In the genomic region with DNA sequence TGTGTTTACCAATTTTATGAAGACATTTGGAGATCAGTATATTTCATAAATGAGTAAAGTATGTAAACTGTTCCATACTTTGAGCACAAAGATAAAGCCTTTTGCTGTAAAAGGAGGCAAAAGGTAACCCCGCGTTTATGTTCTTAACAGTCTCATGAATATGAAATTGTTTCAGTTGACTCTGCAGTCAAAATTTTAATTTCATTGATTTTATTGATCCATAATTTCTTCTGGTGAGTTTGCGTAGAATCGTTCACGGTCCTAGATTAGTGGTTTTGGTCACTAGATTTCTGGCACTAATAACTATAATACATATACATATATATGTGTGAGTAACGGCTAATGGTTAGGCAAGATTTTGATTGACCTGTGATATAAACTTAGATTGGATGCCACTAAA, we compare ENCODE assay signal across 8 cellular contexts. TPM values are rescaled to one million over a fixed set of nuclear protein-coding genes. Genes with fewer than 3 reads are reported as not detected.
DNase-seq lines count a peak whose midpoint lies in the region; ATAC-seq, FAIRE-seq and TF ChIP-seq lines count a peak whose summit lies in the region.

No MANE protein-coding gene starts in this region.

- no peaks in the 10 kb centered on the region; the same call in 1 of the 2 replicates for H4K20me1 ChIP-seq in K562 (replicated peaks; ENCODE audit: control insufficient read depth, insufficient read depth, low read length)

- FAIRE-seq in K562 (lab: Jason Lieb, UNC), result no peak

- CTCF ChIA-PET in K562 (lab: Yijun Ruan, JAX; ENCODE audit: low intra/inter-chr PET ratio), result no interaction called here

- no peak for TF ChIP-seq POLR2A in K562 (conservative IDR thresholded peaks at IDR 0.05)

- H3K9me3 ChIP-seq in BE2C (no peaks in the 10 kb centered on the region; the same call in 1 of the 2 replicates), HUES6 (ENCODE audit: control insufficient read depth, insufficient read depth, low read depth, low read length) (no peaks in the 10 kb centered on the region), K562 (replicated peaks; ENCODE audit: control insufficient read depth, insufficient read depth, low read depth, low read length) (no peaks in the 10 kb centered on the region), mesodermal cell (ENCODE audit: control insufficient read depth, low read length) (no peaks in the 10 kb centered on the region), colonic mucosa (no peaks in the 10 kb centered on the region)

- in situ Hi-C loops in K562 (cut with MboI), result no loop called here

- DNase-seq in BE2C (no peak), K562 (ENCODE audit: extremely low read depth in 1 of 4, low spot score in 3 of 4) (no peak), colonic mucosa (no peak), COLO829 (ENCODE audit: low spot score) (no peak)
- DNase-seq in stimulated activated CD4-positive, alpha-beta T cell treated with anti-CD3 and anti-CD28 coated beads, Interleukin-2, amount 100 ng/mL, for 48 hours, result no peak
- DNase-seq in stimulated activated CD4-positive, alpha-beta T cell treated with anti-CD3 and anti-CD28 coated beads, Interleukin-4, amount 100 ng/mL, for 4 hours, result no peak

- TF ChIP-seq CTCF in BE2C (IDR thresholded peaks at IDR 0.05; ENCODE audit: low read depth, low read length) (no peak), K562 (IDR thresholded peaks at IDR 0.05 in 2 of 3, conservative IDR thresholded peaks at IDR 0.05 in 1 of 3; ENCODE audit: insufficient read depth in 2 of 3, low read depth in 1 of 3, low read length in 3 of 3) (no peak), colonic mucosa (IDR thresholded peaks at IDR 0.05) (no peak)

- ATAC-seq in K562, result no peak

- no peaks in the 10 kb centered on the region for H3K27me3 ChIP-seq in BE2C
- H3K27me3 ChIP-seq in HUES6 (ENCODE audit: control insufficient read depth, insufficient read depth, low read length), result 0 out of 2 replicates have a peak, but pooled peaks cover 4% of the 10 kb centered on the region
- no peaks in the 10 kb centered on the region for H3K27me3 ChIP-seq in K562 (ENCODE audit: control insufficient read depth in 2 of 2, insufficient read depth in 2 of 2, low read length in 2 of 2)
- no peaks in the 10 kb centered on the region for H3K27me3 ChIP-seq in colonic mucosa

- BruUV-seq in K562 (replicated peaks; lab: Mats Ljungman, UMichigan), result no TSS peak

- H2AFZ ChIP-seq in K562 (ENCODE audit: low read depth, low read length), result no peak overlapping the region

- intact Hi-C loops in K562 (cut with micrococcal nuclease), result no loop called here
- intact Hi-C loops in colonic mucosa (cut with DNase I), result no loop called here

- no peak for TF ChIP-seq EP300 in K562 (IDR thresholded peaks at IDR 0.05; ENCODE audit: low read length)

- TF ChIP-seq RAD21 in K562 (CRISPR knock-in tag; conservative IDR thresholded peaks at IDR 0.05 in 1 of 2, IDR thresholded peaks at IDR 0.05 in 1 of 2), result no peak

- H3K36me3 ChIP-seq in BE2C (no peaks in the 10 kb centered on the region), HUES6 (ENCODE audit: control insufficient read depth, insufficient read depth, low read length) (no peaks in the 10 kb centered on the region), K562 (ENCODE audit: control insufficient read depth, insufficient read depth, low read length) (peaks cover 8% of the 10 kb centered on the region; the same call in 1 of the 3 replicates), mesodermal cell (ENCODE audit: control insufficient read depth, insufficient read depth, low read length) (no peaks in the 10 kb centered on the region), colonic mucosa (no peaks in the 10 kb centered on the region)

- WGBS in K562 (ENCODE audit: insufficient coverage, low coverage, missing lambda C conversion rate), result 35% methylated on average over 6 of the region's 6 CpGs
- no CpG with 5 or more reads among the region's 6 CpGs for WGBS in mesodermal cell (ENCODE audit: insufficient coverage in 2 of 2), 2 experiments

- peak overlapping the region; percentile 84 for H3K4me2 ChIP-seq in K562 (ENCODE audit: insufficient read depth, low read length)

- H3K4me3 ChIP-seq in BE2C (ENCODE audit: low read depth, low read length) (peak overlapping the region; percentile 80), HUES6 (ENCODE audit: low read depth, low read length) (peak overlapping the region; percentile 91), K562 (peak overlapping the region; percentile 89), mesodermal cell (ENCODE audit: extremely low read depth, insufficient read depth, low read length, poor library complexity, severe bottlenecking) (peak overlapping the region; percentile 70), colonic mucosa (no peak overlapping the region)

- peaks cover 4% of the 10 kb centered on the region for H3K9me1 ChIP-seq in K562 (ENCODE audit: control insufficient read depth, insufficient read depth, low read length)

- POLR2A ChIA-PET in K562 (lab: Yijun Ruan, JAX), result no interaction called here

- H3K9ac ChIP-seq in HUES6 (ENCODE audit: low read length) (peak overlapping the region; percentile 91), K562 (ENCODE audit: insufficient read depth in 1 of 2, low read depth in 2 of 2, low read length in 2 of 2) (peak overlapping the region in 1 of 2 experiments; percentile 78; a peak in 2 of 4 replicates), colonic mucosa (ENCODE audit: low read depth in 2 of 2, low read length in 2 of 2) (no peak overlapping the region)

- no peaks in the 10 kb centered on the region for H3K4me1 ChIP-seq in BE2C
- H3K4me1 ChIP-seq in HUES6 (ENCODE audit: control insufficient read depth, insufficient read depth, low read length), result peaks cover 30% of the 10 kb centered on the region
- H3K4me1 ChIP-seq in K562 (replicated peaks in 1 of 2; ENCODE audit: control insufficient read depth in 2 of 2, insufficient read depth in 2 of 2, low read length in 2 of 2), result peaks cover 8 to 10% of the 10 kb centered on the region in 2 experiments; a peak in 4 of 5 replicates
- H3K4me1 ChIP-seq in mesodermal cell (ENCODE audit: control insufficient read depth, insufficient read depth, low read length, poor library complexity, severe bottlenecking), result peaks cover 3% of the 10 kb centered on the region
- no peaks in the 10 kb centered on the region for H3K4me1 ChIP-seq in colonic mucosa

- peaks cover 64% of the 10 kb centered on the region for H3K79me2 ChIP-seq in K562 (ENCODE audit: control insufficient read depth, insufficient read depth, low read length)

- no peak overlapping the region for H3K27ac ChIP-seq in HUES6 (ENCODE audit: low read depth, low read length)
- no peak overlapping the region for H3K27ac ChIP-seq in K562 (ENCODE audit: extremely low read depth, low read depth, low read length)
- no peak overlapping the region for H3K27ac ChIP-seq in mesodermal cell (ENCODE audit: low read depth, low read length, severe bottlenecking)
- no peak overlapping the region for H3K27ac ChIP-seq in colonic mucosa

TF ChIP-seq in K562, 482 proteins besides CTCF, POLR2A, EP300 and RAD21 (continues in another document):
- TF ChIP-seq HMG20A (CRISPR knock-in tag; conservative IDR thresholded peaks at IDR 0.05) (no peak), PHB2 (IDR thresholded peaks at IDR 0.05; ENCODE audit: low read depth) (no peak), CHD4 (IDR thresholded peaks at IDR 0.05; ENCODE audit: insufficient read depth, insufficient replicate concordance, low read depth, low read length, poor library complexity, severe bottlenecking) (no peak), ZFP36 (IDR thresholded peaks at IDR 0.05; ENCODE audit: low read depth, low read length, partially characterized antibody) (no peak), STAT5A (IDR thresholded peaks at IDR 0.05; ENCODE audit: borderline replicate concordance, low read length) (no peak), NFATC3 (IDR thresholded peaks at IDR 0.05) (no peak), ZNF354B (CRISPR knock-in tag; IDR thresholded peaks at IDR 0.05) (no peak), ARID3A (IDR thresholded peaks at IDR 0.05; ENCODE audit: borderline replicate concordance, low read depth, low read length) (no peak), ZNF408 (CRISPR knock-in tag; IDR thresholded peaks at IDR 0.05; ENCODE audit: low read depth) (no peak), U2AF1 (optimal IDR thresholded peaks at IDR 0.05; ENCODE audit: low read depth, low read length) (no peak), TARDBP (IDR thresholded peaks at IDR 0.05) (no peak)

RNA-seq across cellular contexts. Expression of gene FMR1, which starts 1.9 kb away (rescaled TPM):
- polyA plus RNA-seq in BE2C (2012; ENCODE audit: insufficient read depth, insufficient read length, low read depth), result 17.2 TPM
- total RNA-seq in K562 (2011; cell fraction: chromatin; rRNA removed; ENCODE audit: low replicate concordance), result 39.3 and 143 TPM in 2 replicates
- 17.2 and 25.1 TPM in 2 replicates for total RNA-seq in K562 (2011; cell fraction: nucleolus; rRNA removed)
- total RNA-seq in K562 (2011; cell fraction: nucleoplasm; rRNA removed), result 57.9 and 78.5 TPM in 2 replicates
- 20.6 and 28.3 TPM in 2 replicates for total RNA-seq in K562 (2014; rRNA removed)
- 20.5 and 24.9 TPM in 2 replicates for total RNA-seq in K562 (2014; rRNA removed; fragmentation: Illumina TruSeq; extraction: Trizol)
- total RNA-seq in K562 (2015; rRNA removed; fragmentation: Illumina TruSeq; extraction: Trizol), result 17.3 and 19.1 TPM in 2 replicates
- 20.8 and 21.1 TPM in 2 replicates for total RNA-seq in K562 (2021)
- polyA plus RNA-seq in K562 (2011; rRNA removed), result 22.4 and 24.3 TPM in 2 replicates
- polyA plus RNA-seq in K562 (2011; cell fraction: cytosol; rRNA removed), result 3.5 and 6.4 TPM in 2 replicates
- polyA plus RNA-seq in K562 (2011; cell fraction: nucleus; rRNA removed), result 29.9 and 30.0 TPM in 2 replicates
- polyA plus RNA-seq in K562 (2012), result 17.8 and 25.8 TPM in 2 replicates
- polyA plus RNA-seq in K562 (2014; fragmentation: Illumina TruSeq; extraction: Trizol), result 18.7 and 20.5 TPM in 2 replicates
- polyA plus RNA-seq in K562 (2014; fragmentation: Nextera tagmentation; extraction: Ambion mirVana), result 1 to 10 TPM; 4.8 to 8.4 TPM
- polyA plus RNA-seq in K562 (2014; rRNA removed), result 19.9 and 26.5 TPM in 2 replicates
- 32.7 and 37.4 TPM in 2 replicates for polyA minus RNA-seq in K562 (2011; rRNA and poly(A)+ RNA removed)
- 10.0 and 14.1 TPM in 2 replicates for polyA minus RNA-seq in K562 (2011; cell fraction: cytosol; rRNA and poly(A)+ RNA removed)
- 25.3 and 42.4 TPM in 2 replicates for polyA minus RNA-seq in K562 (2011; cell fraction: nucleus; rRNA and poly(A)+ RNA removed)
- 28.8 TPM for polyA plus RNA-seq in mesodermal cell (2013, experiment 1 of 2)
- 34.5 TPM for polyA plus RNA-seq in mesodermal cell (2013, experiment 2 of 2)
- 10 to 100 TPM; 39.3 to 45.0 TPM for total RNA-seq in colonic mucosa
